In genomic region chr9:99013550-99013949, GRCh38 we compare ENCODE assay signal across 17 cellular contexts.
DNase-seq lines count a peak whose midpoint lies in the region; ATAC-seq and TF ChIP-seq lines count a peak whose summit lies in the region.
"Had no signal": no experiment of that assay in that cellular context is flagged by ENCODE, and none has a peak within 500 bp of the region (broad histone marks: within the 10 kb centered on the region; RNA-seq: fewer than 3 reads in every experiment).

No MANE protein-coding gene starts in this region.

- H3K27ac Mint-ChIP-seq in CD8-positive, alpha-beta T cell = peak overlapping the region; percentile 95
- peak overlapping the region; percentile 53 for H3K27ac Mint-ChIP-seq in mesothelial cell of epicardium
- H3K27ac Mint-ChIP-seq: brain had no signal

- TF ChIP-seq CTCF in CD8-positive, alpha-beta T cell (IDR thresholded peaks at IDR 0.05) = no peak
- TF ChIP-seq CTCF in Loucy (conservative IDR thresholded peaks at IDR 0.05; ENCODE audit: low read length) = no peak
- TF ChIP-seq CTCF in mesothelial cell of epicardium (IDR thresholded peaks at IDR 0.05; ENCODE audit: unreplicated experiment) = no peak

- no peaks in the 10 kb centered on the region for H3K9me2 ChIP-seq in Loucy (replicated peaks; ENCODE audit: low read depth, low read length)

- H2AFZ ChIP-seq in Loucy (ENCODE audit: low read length) = peak overlapping the region; percentile 83

- ATAC-seq in CD8-positive, alpha-beta T cell = peak; percentile 86
- ATAC-seq in GM18858 (IDR thresholded peaks at IDR 0.05; ENCODE audit: unreplicated experiment) = no peak

- DNase-seq in CD8-positive, alpha-beta T cell = peak in 4 of 7 experiments; percentile 23 to 54 (median 40)
- peak; percentile 4 for DNase-seq in activated CD8-positive, alpha-beta memory T cell treated with anti-CD3 and anti-CD28 coated beads, Interleukin-2, amount 50 U/mL, for 1 hour (ENCODE audit: extremely low read depth)
- DNase-seq in mesothelial cell of epicardium (ENCODE audit: low spot score in 2 of 2, unreplicated experiment in 2 of 2) (no peak), H7 (no peak), globus pallidus (ENCODE audit: low spot score) (no peak), HEK293T (ENCODE audit: extremely low spot score) (no peak)
- DNase-seq: dorsolateral prefrontal cortex, hippocampal formation, NCI-H1092 treated with DMSO at 0.1 percent for 48 hours, NCI-H345, ovary had no signal

- peak overlapping the region; percentile 74 for H3K4me3 Mint-ChIP-seq in CD8-positive, alpha-beta T cell
- H3K4me3 Mint-ChIP-seq in mesothelial cell of epicardium = no peak overlapping the region
- H3K4me3 Mint-ChIP-seq: brain had no signal

- H3K9me3 Mint-ChIP-seq in CD8-positive, alpha-beta T cell = peaks cover 7% of the 10 kb centered on the region
- peaks cover 26% of the 10 kb centered on the region for H3K9me3 Mint-ChIP-seq in mesothelial cell of epicardium

- H4K20me1 ChIP-seq in Loucy (ENCODE audit: insufficient read depth, low read length, poor library complexity, severe bottlenecking) = no peaks in the 10 kb centered on the region
- H4K20me1 ChIP-seq: BLaER1 treated with 17β-estradiol and CSF1 and Interleukin-3, amounts not matched to agents 10 nM and 100 nM had no signal

- H3K4me1 ChIP-seq in CD8-positive, alpha-beta T cell (ENCODE audit: insufficient read depth, low read length) = peaks cover 20% of the 10 kb centered on the region
- peaks cover 23% of the 10 kb centered on the region for H3K4me1 ChIP-seq in Loucy (ENCODE audit: insufficient read depth, low read length, poor library complexity, severe bottlenecking)

- CTCF ChIA-PET in CD8-positive, alpha-beta T cell (lab: Charles Lee) = interaction anchor here (0.7 to 10.8 kb wide), 20 partner anchors 10 to 169 kb away, joined by 3 to 89 read pairs (median 4); no protein-coding TSS in a partner anchor
- CTCF ChIA-PET in HEK293T (lab: Yijun Ruan, JAX) = no interaction called here

- no peaks in the 10 kb centered on the region for H3F3A ChIP-seq in Loucy (ENCODE audit: low read depth)

- H3K9ac ChIP-seq in Loucy (ENCODE audit: low read depth, low read length, poor library complexity, severe bottlenecking) = no peak overlapping the region

- H3K4me3 ChIP-seq in CD8-positive, alpha-beta T cell (ENCODE audit: low read depth, low read length) = peak overlapping the region; percentile 24
- H3K4me3 ChIP-seq in Loucy (ENCODE audit: low read length, poor library complexity, severe bottlenecking) (peak overlapping the region; percentile 9), H7 (ENCODE audit: insufficient read depth, low read depth, low read length) (no peak overlapping the region)
- H3K4me3 ChIP-seq: BLaER1 treated with 17β-estradiol and CSF1 and Interleukin-3, amounts not matched to agents 10 nM and 100 nM; dorsolateral prefrontal cortex; mucosa of descending colon; ovary; SK-N-MC had no signal

- POLR2A ChIA-PET in CD8-positive, alpha-beta T cell (lab: Charles Lee) = interaction anchor here (0.6 to 2.7 kb wide), 10 partner anchors 12 to 100 kb away, joined by 3 to 9 read pairs (median 4); partner anchors contain the start of gene TGFBR1
- POLR2A ChIA-PET in HEK293T (lab: Yijun Ruan, JAX) = no interaction called here

- H3K4me1 Mint-ChIP-seq in CD8-positive, alpha-beta T cell (ENCODE audit: low read depth) = peaks cover 32% of the 10 kb centered on the region
- H3K4me1 Mint-ChIP-seq in mesothelial cell of epicardium = no peaks in the 10 kb centered on the region
- H3K4me1 Mint-ChIP-seq: brain had no signal

- no peaks in the 10 kb centered on the region for H3K9me3 ChIP-seq in CD8-positive, alpha-beta T cell (ENCODE audit: low read length)
- peaks cover 24% of the 10 kb centered on the region; the same call in 1 of the 2 replicates for H3K9me3 ChIP-seq in Loucy (ENCODE audit: insufficient read depth, low read depth, low read length)
- H3K9me3 ChIP-seq: ovary had no signal

- intact Hi-C loops in CD8-positive, alpha-beta T cell (cut with DNase I, micrococcal nuclease) = loop anchor here (1.0 to 5.0 kb wide), 3 partner anchors 13 to 165 kb away; no protein-coding TSS in a partner anchor

- H3K36me3 ChIP-seq in CD8-positive, alpha-beta T cell (ENCODE audit: insufficient read depth, low read length) = no peaks in the 10 kb centered on the region
- no peaks in the 10 kb centered on the region; the same call in 1 of the 2 replicates for H3K36me3 ChIP-seq in Loucy (ENCODE audit: insufficient read depth, low read length)
- H3K36me3 ChIP-seq in H7 (replicated peaks; ENCODE audit: control insufficient read depth, insufficient read depth, low read length) = no peaks in the 10 kb centered on the region
- H3K36me3 ChIP-seq: ovary had no signal

- peak overlapping the region; percentile 39 for H3K4me2 ChIP-seq in Loucy (ENCODE audit: low read depth, low read length, poor library complexity, severe bottlenecking)

- peak overlapping the region; percentile 35 for H3K27ac ChIP-seq in CD8-positive, alpha-beta T cell (ENCODE audit: low read depth, low read length)
- H3K27ac ChIP-seq: dorsolateral prefrontal cortex, ovary, SK-N-MC had no signal

- H3K36me3 Mint-ChIP-seq in CD8-positive, alpha-beta T cell = no peaks in the 10 kb centered on the region
- peaks cover 12% of the 10 kb centered on the region for H3K36me3 Mint-ChIP-seq in mesothelial cell of epicardium

- no peaks in the 10 kb centered on the region for H3K79me2 ChIP-seq in Loucy (ENCODE audit: insufficient read depth, low read length)

- H3K27me3 ChIP-seq in CD8-positive, alpha-beta T cell (ENCODE audit: insufficient read depth, low read length) = no peaks in the 10 kb centered on the region
- H3K27me3 ChIP-seq in Loucy (ENCODE audit: insufficient read depth, low read length, poor library complexity, severe bottlenecking) (no peaks in the 10 kb centered on the region), H7 (ENCODE audit: control insufficient read depth, insufficient read depth, low read length) (no peaks in the 10 kb centered on the region)
- H3K27me3 ChIP-seq: dorsolateral prefrontal cortex, ovary had no signal

- no peaks in the 10 kb centered on the region for H3K27me3 Mint-ChIP-seq in CD8-positive, alpha-beta T cell (ENCODE audit: low read depth)
- H3K27me3 Mint-ChIP-seq in mesothelial cell of epicardium (ENCODE audit: low read depth) = no peaks in the 10 kb centered on the region

TF ChIP-seq in HEK293T, 16 proteins besides CTCF, POLR2A, EP300 and RAD21:
- TF ChIP-seq, protein P1, sequence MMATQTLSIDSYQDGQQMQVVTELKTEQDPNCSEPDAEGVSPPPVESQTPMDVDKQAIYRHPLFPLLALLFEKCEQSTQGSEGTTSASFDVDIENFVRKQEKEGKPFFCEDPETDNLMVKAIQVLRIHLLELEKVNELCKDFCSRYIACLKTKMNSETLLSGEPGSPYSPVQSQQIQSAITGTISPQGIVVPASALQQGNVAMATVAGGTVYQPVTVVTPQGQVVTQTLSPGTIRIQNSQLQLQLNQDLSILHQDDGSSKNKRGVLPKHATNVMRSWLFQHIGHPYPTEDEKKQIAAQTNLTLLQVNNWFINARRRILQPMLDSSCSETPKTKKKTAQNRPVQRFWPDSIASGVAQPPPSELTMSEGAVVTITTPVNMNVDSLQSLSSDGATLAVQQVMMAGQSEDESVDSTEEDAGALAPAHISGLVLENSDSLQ (IDR thresholded peaks at IDR 0.05) = no peak
- TF ChIP-seq TARDBP (IDR thresholded peaks at IDR 0.05) (no peak), HDGF (IDR thresholded peaks at IDR 0.05; ENCODE audit: borderline replicate concordance) (no peak), ELF4 (IDR thresholded peaks at IDR 0.05) (no peak)
TF ChIP-seq in HEK293T: peak in this region for 0.

Comparison
In these comparisons a context has a peak if more than half of its experiments do, and no peak if none do; other contexts are left out.
1. DNase-seq: peak in CD8-positive, alpha-beta T cell (4 of 7) and activated CD8-positive, alpha-beta memory T cell treated with anti-CD3 and anti-CD28 coated beads, Interleukin-2, amount 50 U/mL, for 1 hour (single experiment); none in mesothelial cell of epicardium (0 of 2), H7 (single experiment), globus pallidus (single experiment) and HEK293T (single experiment).